Comparison of ENCODE assay signal across 11 cellular contexts in the genomic region with DNA sequence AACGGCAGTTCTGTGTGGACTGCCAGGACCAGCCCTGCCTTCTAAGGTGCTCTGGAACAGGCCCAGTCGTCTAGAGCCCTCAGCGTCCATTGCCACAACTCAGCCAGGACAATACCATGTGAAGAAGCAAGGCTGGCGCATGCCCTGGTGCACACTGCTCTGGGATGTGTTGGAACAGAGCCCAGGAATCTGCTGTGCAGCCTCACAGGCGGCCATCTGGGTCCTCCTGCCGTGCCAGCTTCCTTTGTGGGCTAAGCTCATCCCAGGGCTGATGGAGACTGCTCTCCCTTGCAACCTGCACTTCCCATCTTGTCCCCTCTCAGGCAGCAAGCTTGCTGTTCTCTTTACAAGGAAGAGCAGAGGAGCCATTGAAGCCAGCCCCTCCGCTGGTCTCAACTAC.
DNase-seq lines count a peak whose midpoint lies in the region; ATAC-seq, FAIRE-seq and TF ChIP-seq lines count a peak whose summit lies in the region.
"Had no signal": no experiment of that assay in that cellular context is flagged by ENCODE, and none has a peak within 500 bp of the region (broad histone marks: within the 10 kb centered on the region; RNA-seq: fewer than 3 reads in every experiment).

No MANE protein-coding gene starts in this region.

- no peak overlapping the region for H3K4ac ChIP-seq in H9 (ENCODE audit: low read depth, low read length)

- H3K4me2 ChIP-seq in HepG2 (ENCODE audit: low read depth, low read length), result no peak overlapping the region
- H3K4me2 ChIP-seq in H9 (ENCODE audit: insufficient read depth, insufficient read length, low read length), result no peak overlapping the region

- WGBS in HepG2 (ENCODE audit: low lambda C conversion rate), result 28% methylated on average over 3 of the region's 7 CpGs
- no CpG with 5 or more reads among the region's 7 CpGs for WGBS in H9 (ENCODE audit: extremely low coverage, insufficient read length, low lambda C conversion rate)

- H3K79me2 ChIP-seq in HepG2 (ENCODE audit: insufficient read depth, low read length), result no peaks in the 10 kb centered on the region
- no peaks in the 10 kb centered on the region for H3K79me2 ChIP-seq in H9 (ENCODE audit: insufficient read depth, low read length)

- peaks cover 21% of the 10 kb centered on the region for H3K27me3 Mint-ChIP-seq in H9 (ENCODE audit: low read depth)

- H3K56ac ChIP-seq in H9 (ENCODE audit: insufficient read length, low read depth, low read length), result no peak overlapping the region

- H3K4me1 ChIP-seq in HepG2 (ENCODE audit: insufficient read depth, low read length) (no peaks in the 10 kb centered on the region), H9 (ENCODE audit: insufficient read depth, low read length) (0 out of 2 replicates have a peak, but pooled peaks cover 8% of the 10 kb centered on the region)

- no peak overlapping the region; a peak in 1 of 7 replicates for H3K27ac Mint-ChIP-seq in H9

- H3K14ac ChIP-seq in H9 (ENCODE audit: insufficient read depth, low read length), result no peak overlapping the region

- no peaks in the 10 kb centered on the region for H3K79me1 ChIP-seq in H9 (ENCODE audit: insufficient read depth, low read depth, low read length, poor library complexity, severe bottlenecking)

- H4K8ac ChIP-seq in H9 (replicated peaks; ENCODE audit: insufficient read length, low read depth, low read length), result no peak overlapping the region

- peaks cover 0 to 15% of the 10 kb centered on the region in 2 experiments; a peak in 1 of 5 replicates for H3K27me3 ChIP-seq in HepG2 (ENCODE audit: control insufficient read depth in 1 of 2, insufficient read depth in 2 of 2, low read length in 2 of 2)
- H3K27me3 ChIP-seq in H9 (ENCODE audit: insufficient read depth, low read length), result no peaks in the 10 kb centered on the region

- H3K36me3 ChIP-seq in HepG2 (replicated peaks in 1 of 2; ENCODE audit: control insufficient read depth in 1 of 2, insufficient read depth in 2 of 2, low read length in 2 of 2), result no peaks in the 10 kb centered on the region

- intact Hi-C loops in HepG2 (cut with micrococcal nuclease; ENCODE audit: unreplicated experiment), result no loop called here

- peaks cover 4% of the 10 kb centered on the region for H3K23me2 ChIP-seq in H9 (ENCODE audit: insufficient read length, low read depth, low read length, poor library complexity, severe bottlenecking)

- H4K5ac ChIP-seq in H9 (ENCODE audit: insufficient read length, low read depth, low read length), result no peak overlapping the region

- no peak overlapping the region for H2BK15ac ChIP-seq in H9 (ENCODE audit: low read depth, low read length)

- H3K4me3 ChIP-seq in HepG2 (replicated peaks in 1 of 3; ENCODE audit: insufficient read depth in 1 of 3, low read depth in 2 of 3, low read length in 3 of 3), result no peak overlapping the region

- no peak overlapping the region for H4K91ac ChIP-seq in H9 (ENCODE audit: insufficient read length, low read depth, low read length)

- peaks cover 0 to 8% (median 2%) of the 10 kb centered on the region in 3 experiments; a peak in 5 of 7 replicates for H3K36me3 Mint-ChIP-seq in H9 (ENCODE audit: insufficient read depth in 1 of 3, low read depth in 3 of 3)

- TF ChIP-seq RAD21 in HepG2 (CRISPR knock-in tag; IDR thresholded peaks at IDR 0.05), result no peak

- POLR2A ChIA-PET in HepG2 (lab: Yijun Ruan, JAX), result no interaction called here

- no peak overlapping the region for H3K4me3 Mint-ChIP-seq in H9
- H3K4me3 Mint-ChIP-seq: central memory CD8-positive, alpha-beta T cell had no signal

- H2AFZ ChIP-seq in HepG2 (ENCODE audit: low read length) (no peak overlapping the region), H9 (ENCODE audit: low read length) (no peak overlapping the region)

- H2AK5ac ChIP-seq in H9 (ENCODE audit: insufficient read length, low read length), result no peak overlapping the region

- no peak for TF ChIP-seq POLR2A in HepG2 (IDR thresholded peaks at IDR 0.05; ENCODE audit: insufficient read depth in 1 of 2, low read depth in 2 of 2, low read length in 2 of 2)

- CTCF ChIA-PET in HepG2 (lab: Yijun Ruan, JAX; ENCODE audit: low intra/inter-chr PET ratio, low total read pairs), result no interaction called here

- TF ChIP-seq CTCF in HepG2 (CRISPR knock-in tag; IDR thresholded peaks at IDR 0.05) (no peak), H9 (conservative IDR thresholded peaks at IDR 0.05) (no peak)

- H2BK120ac ChIP-seq in H9 (ENCODE audit: low read depth, low read length, poor library complexity, severe bottlenecking), result no peak overlapping the region

- no peak overlapping the region for H2BK5ac ChIP-seq in H9 (ENCODE audit: insufficient read length, low read length)

- H3K4me1 Mint-ChIP-seq in H9, result peaks cover 47 to 53% of the 10 kb centered on the region in 2 experiments

- peak; percentile 24; the same call in 2 of the 3 replicates for ATAC-seq in HepG2
- no peak for ATAC-seq in HG03039 (IDR thresholded peaks at IDR 0.05; ENCODE audit: unreplicated experiment)
- no peak for ATAC-seq in GM21447 (IDR thresholded peaks at IDR 0.05; ENCODE audit: unreplicated experiment)
- ATAC-seq: activated CD4-positive, CD25-positive, alpha-beta regulatory T cell treated with anti-CD3 and anti-CD28 coated beads, Interleukin-2, amount 50 U/mL, for 24 hours had no signal

- H3K18ac ChIP-seq in H9 (ENCODE audit: insufficient read length, low read depth, low read length), result no peak overlapping the region

- H3K27ac ChIP-seq in HepG2 (ENCODE audit: extremely low read length, insufficient read depth, low read length) (no peak overlapping the region), H9 (ENCODE audit: insufficient read length, low read depth, low read length) (no peak overlapping the region)
- H3K27ac ChIP-seq: C4-2B had no signal

- H4K20me1 ChIP-seq in HepG2 (ENCODE audit: insufficient read depth, low read length) (no peaks in the 10 kb centered on the region), H9 (ENCODE audit: control insufficient read depth, insufficient read depth, insufficient read length) (no peaks in the 10 kb centered on the region)

- H3K9ac ChIP-seq in HepG2 (ENCODE audit: insufficient read depth, low read depth, low read length), result no peak overlapping the region
- H3K9ac ChIP-seq in H9 (ENCODE audit: extremely low read depth, insufficient read length, low read length), result no peak overlapping the region

- peaks cover 7 to 13% of the 10 kb centered on the region in 2 experiments for H3K9me3 Mint-ChIP-seq in H9

- peak; percentile 20 for DNase-seq in ACHN
- DNase-seq in NCI-H1105 (lab: John Stamatoyannopoulos, UW), result peak; percentile 20
- DNase-seq in brain pericyte (ENCODE audit: low read depth, low spot score), result peak; percentile 67
- no peak for DNase-seq in HepG2 (ENCODE audit: low spot score)
- no peak for DNase-seq in H9
- DNase-seq in HuH-7 (ENCODE audit: low spot score), result no peak

- H3K23ac ChIP-seq in H9 (ENCODE audit: insufficient read length, low read depth, low read length), result no peak overlapping the region

- H2BK20ac ChIP-seq in H9 (ENCODE audit: low read depth, low read length, poor library complexity, severe bottlenecking), result no peak overlapping the region

- in situ Hi-C loops in ACHN (cut with HindIII; ENCODE audit: low pct_ligation_motif_present, low pct_unique_long_range_greater_than_20kb, low sequenced_read_pairs), result no loop called here
- in situ Hi-C loops in HepG2 (cut with HindIII; ENCODE audit: extremely low pct_ligation_motif_present, low pct_unique_long_range_greater_than_20kb), result no loop called here

- no peak overlapping the region for H3T11ph ChIP-seq in H9 (ENCODE audit: low read length)

- FAIRE-seq in HepG2 (lab: Jason Lieb, UNC), result no peak

- H3K9me3 ChIP-seq in HepG2 (ENCODE audit: low read length) (no peaks in the 10 kb centered on the region), H9 (ENCODE audit: control insufficient read depth, low read depth, low read length) (no peaks in the 10 kb centered on the region)

- no peak overlapping the region for H2BK12ac ChIP-seq in H9 (ENCODE audit: insufficient read length, low read depth, low read length)

- BruUV-seq in HepG2 (replicated peaks; lab: Mats Ljungman, UMichigan), result no TSS peak

- TF ChIP-seq EP300 in HepG2 (IDR thresholded peaks at IDR 0.05; ENCODE audit: low read depth in 2 of 2, low read length in 2 of 2), result no peak
- no peak for TF ChIP-seq EP300 in HepG2 (CRISPR knock-in tag; IDR thresholded peaks at IDR 0.05; ENCODE audit: borderline replicate concordance)

TF ChIP-seq in HepG2, 621 proteins besides CTCF, POLR2A, EP300 and RAD21:
- TF ChIP-seq, protein P1, sequence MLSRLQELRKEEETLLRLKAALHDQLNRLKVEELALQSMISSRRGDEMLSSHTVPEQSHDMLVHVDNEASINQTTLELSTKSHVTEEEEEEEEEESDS (CRISPR knock-in tag; IDR thresholded peaks at IDR 0.05; ENCODE audit: borderline replicate concordance), result no peak
- TF ChIP-seq ZFY (CRISPR knock-in tag; IDR thresholded peaks at IDR 0.05) (no peak), NFE2 (CRISPR knock-in tag; IDR thresholded peaks at IDR 0.05) (no peak), ZNF563 (CRISPR knock-in tag; IDR thresholded peaks at IDR 0.05) (no peak), ZNF780A (CRISPR knock-in tag; IDR thresholded peaks at IDR 0.05) (no peak), ZFAT (CRISPR knock-in tag; conservative IDR thresholded peaks at IDR 0.05) (no peak), ZNF205 (CRISPR knock-in tag; IDR thresholded peaks at IDR 0.05) (no peak)
- TF ChIP-seq, protein P2, sequence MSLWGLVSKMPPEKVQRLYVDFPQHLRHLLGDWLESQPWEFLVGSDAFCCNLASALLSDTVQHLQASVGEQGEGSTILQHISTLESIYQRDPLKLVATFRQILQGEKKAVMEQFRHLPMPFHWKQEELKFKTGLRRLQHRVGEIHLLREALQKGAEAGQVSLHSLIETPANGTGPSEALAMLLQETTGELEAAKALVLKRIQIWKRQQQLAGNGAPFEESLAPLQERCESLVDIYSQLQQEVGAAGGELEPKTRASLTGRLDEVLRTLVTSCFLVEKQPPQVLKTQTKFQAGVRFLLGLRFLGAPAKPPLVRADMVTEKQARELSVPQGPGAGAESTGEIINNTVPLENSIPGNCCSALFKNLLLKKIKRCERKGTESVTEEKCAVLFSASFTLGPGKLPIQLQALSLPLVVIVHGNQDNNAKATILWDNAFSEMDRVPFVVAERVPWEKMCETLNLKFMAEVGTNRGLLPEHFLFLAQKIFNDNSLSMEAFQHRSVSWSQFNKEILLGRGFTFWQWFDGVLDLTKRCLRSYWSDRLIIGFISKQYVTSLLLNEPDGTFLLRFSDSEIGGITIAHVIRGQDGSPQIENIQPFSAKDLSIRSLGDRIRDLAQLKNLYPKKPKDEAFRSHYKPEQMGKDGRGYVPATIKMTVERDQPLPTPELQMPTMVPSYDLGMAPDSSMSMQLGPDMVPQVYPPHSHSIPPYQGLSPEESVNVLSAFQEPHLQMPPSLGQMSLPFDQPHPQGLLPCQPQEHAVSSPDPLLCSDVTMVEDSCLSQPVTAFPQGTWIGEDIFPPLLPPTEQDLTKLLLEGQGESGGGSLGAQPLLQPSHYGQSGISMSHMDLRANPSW (CRISPR knock-in tag; IDR thresholded peaks at IDR 0.05; ENCODE audit: borderline replicate concordance), result no peak
TF ChIP-seq in HepG2: peak in this region for 0.

Comparison
In these comparisons a context has a peak if more than half of its experiments do, and no peak if none do; other contexts are left out.
1. DNase-seq: peak in ACHN (single experiment), NCI-H1105 (single experiment) and brain pericyte (single experiment); none in HepG2 (single experiment), H9 (single experiment) and HuH-7 (single experiment).